16 cellular contexts compared by ENCODE assay signal in genomic region chr20:5268449-5268848, GRCh38. TPM values are rescaled to one million over a fixed set of nuclear protein-coding genes. Genes with fewer than 3 reads are reported as not detected.
DNase-seq lines count a peak whose midpoint lies in the region; ATAC-seq and TF ChIP-seq lines count a peak whose summit lies in the region.
"Had no signal": no experiment of that assay in that cellular context is flagged by ENCODE, and none has a peak within 500 bp of the region (broad histone marks: within the 10 kb centered on the region; RNA-seq: fewer than 3 reads in every experiment).

No MANE protein-coding gene starts in this region.

- BruUV-seq in PC-3 (replicated peaks; lab: Mats Ljungman, UMichigan): no TSS peak

- H3F3A ChIP-seq in PC-3 (ENCODE audit: low read length, unreplicated experiment): no peaks in the 10 kb centered on the region

- CTCF ChIA-PET in PC-3 (lab: Charles Lee): no interaction called here

- peak overlapping the region in 2 of 11 experiments; percentile 7 to 16; a peak in 2 of 22 replicates for H3K9ac ChIP-seq in BLaER1 treated with 17β-estradiol and CSF1 and Interleukin-3, amounts not matched to agents 10 nM and 100 nM
- no peak overlapping the region for H3K9ac ChIP-seq in PC-3 (ENCODE audit: low read length)
- no peak overlapping the region for H3K9ac ChIP-seq in Karpas-422 (ENCODE audit: low read length)

- H3K4me1 ChIP-seq in BLaER1 treated with 17β-estradiol and CSF1 and Interleukin-3, amounts not matched to agents 10 nM and 100 nM: peaks cover 24 to 100% (median 99%) of the 10 kb centered on the region in 10 experiments; a peak in 19 of 20 replicates
- H3K4me1 ChIP-seq in PC-3 (ENCODE audit: insufficient read depth, low read length): no peaks in the 10 kb centered on the region
- H3K4me1 ChIP-seq in Karpas-422 (ENCODE audit: low read length): peaks cover 14% of the 10 kb centered on the region; the same call in 1 of the 2 replicates

- POLR2A ChIA-PET in PC-3 (lab: Charles Lee; ENCODE audit: unreplicated experiment): no interaction called here

- H3K27ac ChIP-seq in BLaER1 treated with 17β-estradiol and CSF1 and Interleukin-3, amounts not matched to agents 10 nM and 100 nM: peak overlapping the region in 6 of 11 experiments; percentile 44 to 68 (median 56); a peak in 12 of 22 replicates
- H3K27ac ChIP-seq in PC-3 (ENCODE audit: low read length): no peak overlapping the region
- H3K27ac ChIP-seq in Karpas-422 (ENCODE audit: low read length): no peak overlapping the region

- TF ChIP-seq CTCF in PC-3 (conservative IDR thresholded peaks at IDR 0.05; ENCODE audit: low read depth, low read length) (no peak), epithelial cell of esophagus (IDR thresholded peaks at IDR 0.05; ENCODE audit: insufficient read depth, low read depth, low read length, missing control alignments) (no peak)

- H3K4me2 ChIP-seq in BLaER1 treated with 17β-estradiol and CSF1 and Interleukin-3, amounts not matched to agents 10 nM and 100 nM: peak overlapping the region in 9 of 11 experiments; percentile 53 to 82 (median 67); a peak in 17 of 22 replicates
- no peak overlapping the region; the same call in 1 of the 2 replicates for H3K4me2 ChIP-seq in PC-3 (ENCODE audit: low read length)
- H3K4me2 ChIP-seq in Karpas-422 (ENCODE audit: low read depth, low read length, poor library complexity, severe bottlenecking): no peak overlapping the region
- H3K4me2 ChIP-seq: GM23338 had no signal

- ATAC-seq in PC-3: no peak
- ATAC-seq: GM23338 had no signal

- H3K79me2 ChIP-seq in PC-3 (ENCODE audit: low read length) (no peaks in the 10 kb centered on the region), Karpas-422 (ENCODE audit: low read length) (no peaks in the 10 kb centered on the region)

- DNase-seq in PC-3 (peak; percentile 7), epithelial cell of esophagus (ENCODE audit: low read depth) (peak; percentile 86), renal cortical epithelial cell (ENCODE audit: low read depth) (peak; percentile 50), AG08395 (ENCODE audit: low spot score) (no peak), NCI-H1694 (lab: John Stamatoyannopoulos, UW) (no peak), Karpas-422 (no peak)
- DNase-seq: DMS53, KBM-7, NCI-H1436 treated with DMSO at 0.1 percent for 48 hours, NCI-H2081, NCI-H510A, NCI-H774 had no signal

- H4K20me1 ChIP-seq in BLaER1 treated with 17β-estradiol and CSF1 and Interleukin-3, amounts not matched to agents 10 nM and 100 nM: no peaks in the 10 kb centered on the region
- no peaks in the 10 kb centered on the region for H4K20me1 ChIP-seq in PC-3 (ENCODE audit: low read length)
- no peaks in the 10 kb centered on the region for H4K20me1 ChIP-seq in Karpas-422 (ENCODE audit: insufficient read depth, low read depth, low read length)

- H3K4me3 ChIP-seq in BLaER1 treated with 17β-estradiol and CSF1 and Interleukin-3, amounts not matched to agents 10 nM and 100 nM: no peak overlapping the region
- H3K4me3 ChIP-seq in PC-3 (ENCODE audit: low read length): no peak overlapping the region
- H3K4me3 ChIP-seq in epithelial cell of esophagus (ENCODE audit: low read length): no peak overlapping the region
- H3K4me3 ChIP-seq in Karpas-422 (ENCODE audit: low read length): no peak overlapping the region
- H3K4me3 ChIP-seq: GM23338 had no signal

- H2AFZ ChIP-seq in PC-3 (ENCODE audit: low read length) (no peak overlapping the region), Karpas-422 (ENCODE audit: low read length) (no peak overlapping the region)
- H2AFZ ChIP-seq: GM23338 had no signal

- no peaks in the 10 kb centered on the region for H3K27me3 ChIP-seq in BLaER1 treated with 17β-estradiol and CSF1 and Interleukin-3, amounts not matched to agents 10 nM and 100 nM
- H3K27me3 ChIP-seq in PC-3 (ENCODE audit: low read length) (peaks cover 99% of the 10 kb centered on the region), Karpas-422 (ENCODE audit: low read length) (no peaks in the 10 kb centered on the region)

- H3K9me3 ChIP-seq in BLaER1 treated with 17β-estradiol and CSF1 and Interleukin-3, amounts not matched to agents 10 nM and 100 nM (replicated peaks in 1 of 11): no peaks in the 10 kb centered on the region
- H3K9me3 ChIP-seq in PC-3 (ENCODE audit: low read length): no peaks in the 10 kb centered on the region
- no peaks in the 10 kb centered on the region for H3K9me3 ChIP-seq in Karpas-422 (ENCODE audit: low read length)

- intact Hi-C loops in PC-3 (cut with micrococcal nuclease): no loop called here

- H3K9me2 ChIP-seq in PC-3 (replicated peaks; ENCODE audit: low read length): no peaks in the 10 kb centered on the region
- H3K9me2 ChIP-seq in Karpas-422 (replicated peaks; ENCODE audit: insufficient read depth, low read length): no peaks in the 10 kb centered on the region

- no peaks in the 10 kb centered on the region for H3K36me3 ChIP-seq in BLaER1 treated with 17β-estradiol and CSF1 and Interleukin-3, amounts not matched to agents 10 nM and 100 nM
- no peaks in the 10 kb centered on the region for H3K36me3 ChIP-seq in PC-3 (ENCODE audit: low read depth, low read length)
- H3K36me3 ChIP-seq in Karpas-422 (ENCODE audit: insufficient read depth, low read length): no peaks in the 10 kb centered on the region

RNA-seq across cellular contexts. Expression of gene PROKR2, which starts 48.3 kb away (rescaled TPM):
- total RNA-seq in PC-3 (2014; rRNA removed): not detected in 2 replicates
- total RNA-seq in renal cortical epithelial cell: not detected in 2 replicates
- not detected in 2 replicates for total RNA-seq in Karpas-422 (2014; rRNA removed; shearing (Covaris generic); ENCODE audit: low replicate concordance)
- total RNA-seq: A673, SK-MEL-5 had no signal

Comparison
In these comparisons a context has a peak if more than half of its experiments do, and no peak if none do; other contexts are left out.
1. H3K27ac ChIP-seq: peak in BLaER1 treated with 17β-estradiol and CSF1 and Interleukin-3, amounts not matched to agents 10 nM and 100 nM (6 of 11); none in PC-3 (single experiment) and Karpas-422 (single experiment).
2. H3K4me2 ChIP-seq: peak in BLaER1 treated with 17β-estradiol and CSF1 and Interleukin-3, amounts not matched to agents 10 nM and 100 nM (9 of 11); none in PC-3 (single experiment) and Karpas-422 (single experiment).
3. DNase-seq: peak in PC-3 (single experiment), epithelial cell of esophagus (single experiment) and renal cortical epithelial cell (single experiment); none in AG08395 (single experiment), NCI-H1694 (single experiment) and Karpas-422 (single experiment).